ENCODE assay signal across 29 cellular contexts in genomic region chr15:94587071-94587470, GRCh38.
"Had no signal": no experiment of that assay in that cellular context is flagged by ENCODE, and none has a peak within 500 bp of the region (broad histone marks: within the 10 kb centered on the region; RNA-seq: fewer than 3 reads in every experiment).

No MANE protein-coding gene starts in this region.

- H3K9me3 ChIP-seq: ascending aorta, breast epithelium, gastrocnemius medialis had no signal

- H3K4me1 ChIP-seq: ascending aorta, breast epithelium, gastrocnemius medialis had no signal

- H3K4me3 ChIP-seq: ascending aorta, breast epithelium, cardiac muscle cell, coronary artery, dorsolateral prefrontal cortex, gastrocnemius medialis had no signal

- H3K27me3 ChIP-seq: ascending aorta, breast epithelium, cardiac muscle cell, gastrocnemius medialis had no signal

- H3K36me3 ChIP-seq: ascending aorta, breast epithelium, cardiac muscle cell, gastrocnemius medialis had no signal

- H3K27ac ChIP-seq: ascending aorta, breast epithelium, cardiac muscle cell, coronary artery, dorsolateral prefrontal cortex, gastrocnemius medialis had no signal

- H3K9me3 Mint-ChIP-seq: activated CD4-positive, alpha-beta memory T cell treated with anti-CD3 and anti-CD28 coated beads, Interleukin-2, amount 10 ng/mL, durations not matched to agents 7 days and 5 days; activated naive CD4-positive, alpha-beta T cell treated with anti-CD3 and anti-CD28 coated beads, Interleukin-2, amount 10 ng/mL, durations not matched to agents 7 days and 5 days; activated naive CD8-positive, alpha-beta T cell treated with anti-CD3 and anti-CD28 coated beads, Interleukin-2, amount 10 ng/mL, durations not matched to agents 7 days and 5 days; activated T-cell treated with anti-CD3 and anti-CD28 coated beads, Interleukin-2, amount 50 U/mL, for 24 hours; central memory CD8-positive, alpha-beta T cell; dendritic cell treated with granulocyte-macrophage colony-stimulating factor and Interleukin-4, amounts not matched to agents 40 ng/mL and 50 ng/mL, for 4 days; endodermal cell had no signal

- H3K4me3 Mint-ChIP-seq: activated CD4-positive, alpha-beta memory T cell treated with anti-CD3 and anti-CD28 coated beads, Interleukin-2, amount 10 ng/mL, durations not matched to agents 7 days and 5 days; activated CD4-positive, alpha-beta T cell treated with anti-CD3 and anti-CD28 coated beads for 36 hours; activated CD4-positive, alpha-beta T cell treated with anti-CD3 and anti-CD28 coated beads, Interleukin-2, amount 10 ng/mL, durations not matched to agents 24 days and 14 days; activated naive CD4-positive, alpha-beta T cell treated with anti-CD3 and anti-CD28 coated beads, Interleukin-2, amount 10 ng/mL, durations not matched to agents 7 days and 5 days; activated naive CD8-positive, alpha-beta T cell treated with anti-CD3 and anti-CD28 coated beads, Interleukin-2, amount 10 ng/mL, durations not matched to agents 7 days and 5 days; activated T-cell treated with anti-CD3 and anti-CD28 coated beads, Interleukin-2, amount 50 U/mL, for 24 hours; brain; central memory CD8-positive, alpha-beta T cell; dendritic cell treated with granulocyte-macrophage colony-stimulating factor and Interleukin-4, amounts not matched to agents 40 ng/mL and 50 ng/mL, for 4 days; endodermal cell had no signal

- H3K36me3 Mint-ChIP-seq: activated naive CD4-positive, alpha-beta T cell treated with anti-CD3 and anti-CD28 coated beads, Interleukin-2, amount 10 ng/mL, durations not matched to agents 7 days and 5 days; activated naive CD8-positive, alpha-beta T cell treated with anti-CD3 and anti-CD28 coated beads, Interleukin-2, amount 10 ng/mL, durations not matched to agents 7 days and 5 days; brain had no signal

- DNase-seq: activated CD4-positive, alpha-beta memory T cell treated with anti-CD3 and anti-CD28 coated beads, Interleukin-2, amount 10 ng/mL, durations not matched to agents 7 days and 5 days; activated CD4-positive, alpha-beta T cell treated with anti-CD3 and anti-CD28 coated beads for 36 hours; activated CD4-positive, alpha-beta T cell treated with anti-CD3 and anti-CD28 coated beads, Interleukin-2, amount 10 ng/mL, durations not matched to agents 24 days and 14 days; activated CD4-positive, alpha-beta T cell treated with anti-CD3 and anti-CD28 coated beads, Interleukin-2, amount 50 U/mL, for 4 hours; activated CD4-positive, CD25-positive, alpha-beta regulatory T cell; activated CD4-positive, CD25-positive, alpha-beta regulatory T cell treated with anti-CD3 and anti-CD28 coated beads, Interleukin-2, amount 50 U/mL, for 72 hours; activated CD8-positive, alpha-beta memory T cell treated with anti-CD3 and anti-CD28 coated beads, Interleukin-2, amount 50 U/mL, for 48 hours; activated gamma-delta T cell; activated naive CD4-positive, alpha-beta T cell; activated naive CD4-positive, alpha-beta T cell treated with anti-CD3 and anti-CD28 coated beads, Interleukin-2, amount 10 ng/mL, durations not matched to agents 7 days and 5 days; activated naive CD8-positive, alpha-beta T cell treated with anti-CD3 and anti-CD28 coated beads, Interleukin-2, amount 10 ng/mL, durations not matched to agents 7 days and 5 days; activated T-cell treated with anti-CD3 and anti-CD28 coated beads for 4 hours; activated T-cell treated with anti-CD3 and anti-CD28 coated beads, Interleukin-2, amount 50 U/mL, for 24 hours; activated T-cell treated with anti-CD3 and anti-CD28 coated beads, Interleukin-2, amount 50 U/mL, for 72 hours; dorsolateral prefrontal cortex; effector memory CD4-positive, alpha-beta T cell; endodermal cell; foreskin fibroblast; gastrocnemius medialis; T-helper 2 cell had no signal

- ATAC-seq: activated CD4-positive, alpha-beta T cell treated with anti-CD3 and anti-CD28 coated beads for 36 hours; activated naive CD4-positive, alpha-beta T cell treated with anti-CD3 and anti-CD28 coated beads, Interleukin-2, amount 50 U/mL, for 72 hours; activated T-cell treated with anti-CD3 and anti-CD28 coated beads, Interleukin-2, amount 50 U/mL, for 72 hours; esophagus mucosa; gastrocnemius medialis had no signal

- H3K27ac Mint-ChIP-seq: activated CD4-positive, alpha-beta memory T cell treated with anti-CD3 and anti-CD28 coated beads, Interleukin-2, amount 10 ng/mL, durations not matched to agents 7 days and 5 days; activated CD4-positive, alpha-beta T cell treated with anti-CD3 and anti-CD28 coated beads for 36 hours; activated CD4-positive, alpha-beta T cell treated with anti-CD3 and anti-CD28 coated beads, Interleukin-2, amount 10 ng/mL, durations not matched to agents 24 days and 14 days; activated naive CD4-positive, alpha-beta T cell treated with anti-CD3 and anti-CD28 coated beads, Interleukin-2, amount 10 ng/mL, durations not matched to agents 7 days and 5 days; activated naive CD4-positive, alpha-beta T cell treated with anti-CD3 and anti-CD28 coated beads, Interleukin-2, amount 50 U/mL, for 72 hours; activated naive CD8-positive, alpha-beta T cell treated with anti-CD3 and anti-CD28 coated beads, Interleukin-2, amount 10 ng/mL, durations not matched to agents 7 days and 5 days; activated T-cell treated with anti-CD3 and anti-CD28 coated beads, Interleukin-2, amount 50 U/mL, for 24 hours; activated T-cell treated with anti-CD3 and anti-CD28 coated beads, Interleukin-2, amount 50 U/mL, for 72 hours; brain; dendritic cell treated with granulocyte-macrophage colony-stimulating factor and Interleukin-4, amounts not matched to agents 40 ng/mL and 50 ng/mL, for 4 days; endodermal cell had no signal
